In the genomic region with DNA sequence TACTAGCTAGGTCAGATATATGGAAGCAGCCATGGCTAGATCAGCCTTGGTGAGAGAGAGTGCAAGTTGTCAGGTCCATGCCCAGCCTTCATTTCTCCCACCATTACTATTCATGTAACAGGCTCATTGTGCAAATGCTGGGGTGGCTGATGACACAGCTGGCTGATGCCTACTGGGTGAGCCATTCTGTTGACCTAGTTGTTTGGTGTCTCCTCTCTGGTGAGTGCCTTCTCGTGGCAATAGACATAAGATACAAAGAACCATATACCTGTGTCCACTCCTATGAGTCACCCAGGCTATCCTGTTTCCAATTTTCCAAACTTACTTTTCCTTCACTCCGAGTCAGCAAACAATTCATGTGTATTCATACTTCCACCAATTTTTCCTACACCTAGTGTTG, we compare ENCODE assay signal across 25 cellular contexts.
"Had no signal": no experiment of that assay in that cellular context is flagged by ENCODE, and none has a peak within 500 bp of the region (broad histone marks: within the 10 kb centered on the region; RNA-seq: fewer than 3 reads in every experiment).

No MANE protein-coding gene starts in this region.

- H3K4me3 ChIP-seq: colonic mucosa, esophagus muscularis mucosa, gastroesophageal sphincter, heart left ventricle, hepatocyte, left lung, lower lobe of right lung, mucosa of descending colon had no signal

- H3K36me3 Mint-ChIP-seq: immature natural killer cell, mesothelial cell of epicardium had no signal

- H3K27me3 ChIP-seq: colonic mucosa, esophagus muscularis mucosa, foreskin keratinocyte, gastroesophageal sphincter, heart left ventricle, hepatocyte, left lung had no signal

- H3K9me3 ChIP-seq: colonic mucosa, esophagus muscularis mucosa, gastroesophageal sphincter, heart left ventricle, lower lobe of right lung, mucosa of descending colon had no signal

- ATAC-seq: effector memory CD8-positive, alpha-beta T cell; foreskin keratinocyte; gastroesophageal sphincter; heart left ventricle; left cardiac atrium; left lung; left ventricle myocardium superior; mucosa of descending colon had no signal

- H3K4me3 Mint-ChIP-seq: dendritic cell treated with granulocyte-macrophage colony-stimulating factor and Interleukin-4, amounts not matched to agents 40 ng/mL and 50 ng/mL, for 4 days; effector memory CD8-positive, alpha-beta T cell; endodermal cell; immature natural killer cell; mesothelial cell of epicardium had no signal

- H3K4me1 Mint-ChIP-seq: endodermal cell, immature natural killer cell, mesothelial cell of epicardium had no signal

- H3K36me3 ChIP-seq: colonic mucosa, esophagus muscularis mucosa, gastroesophageal sphincter, heart left ventricle, left lung, lower lobe of right lung had no signal

- DNase-seq: colonic mucosa; cortex of kidney; effector CD8-positive, alpha-beta T cell; effector memory CD8-positive, alpha-beta T cell; endodermal cell; foreskin keratinocyte; heart left ventricle; hypothalamus; immature natural killer cell; islet precursor cell; kidney; kidney glomerular epithelial cell; left cardiac atrium; left lung; left ventricle myocardium superior; lower lobe of right lung; mesenchymal stem cell; mucosa of descending colon had no signal

- FAIRE-seq: endometrium, frontal cortex, kidney had no signal

- H3K9me3 Mint-ChIP-seq: effector memory CD8-positive, alpha-beta T cell had no signal

- H3K27ac ChIP-seq: colonic mucosa, esophagus muscularis mucosa, foreskin keratinocyte, gastroesophageal sphincter, heart left ventricle, hepatocyte, left lung, lower lobe of right lung had no signal

- H3K4me2 ChIP-seq: hepatocyte had no signal

- H3K79me2 ChIP-seq: hepatocyte had no signal

- H3K4me1 ChIP-seq: colonic mucosa, esophagus muscularis mucosa, foreskin keratinocyte, gastroesophageal sphincter, heart left ventricle, left lung, lower lobe of right lung had no signal

- H2AFZ ChIP-seq: hepatocyte had no signal

- H3K27ac Mint-ChIP-seq: dendritic cell treated with granulocyte-macrophage colony-stimulating factor and Interleukin-4, amounts not matched to agents 40 ng/mL and 50 ng/mL, for 4 days; effector memory CD8-positive, alpha-beta T cell; endodermal cell; immature natural killer cell; mesothelial cell of epicardium had no signal
